10 cellular contexts compared by ENCODE assay signal in genomic region chr9:124279531-124280175, GRCh38. TPM values are rescaled to one million over a fixed set of nuclear protein-coding genes. Genes with fewer than 3 reads are reported as not detected.
A peak's percentile ranks its signal among the peaks of the same experiment; 100 is the strongest.
DNase-seq lines count a peak whose midpoint lies in the region; FAIRE-seq and TF ChIP-seq lines count a peak whose summit lies in the region.
"Had no signal": no experiment of that assay in that cellular context is flagged by ENCODE, and none has a peak within 500 bp of the region (broad histone marks: within the 10 kb centered on the region; RNA-seq: fewer than 3 reads in every experiment).

No MANE protein-coding gene starts in this region.

- no peak overlapping the region for H3K27ac Mint-ChIP-seq in glutamatergic neuron (ENCODE audit: unreplicated experiment)

- TF ChIP-seq CTCF in ascending aorta (IDR thresholded peaks at IDR 0.05), result no peak
- TF ChIP-seq CTCF in GM13976 (IDR thresholded peaks at IDR 0.05; ENCODE audit: borderline replicate concordance, control extremely low read depth, extremely low read depth, insufficient read depth, missing control alignments), result no peak
- TF ChIP-seq CTCF in foreskin fibroblast (IDR thresholded peaks at IDR 0.05; ENCODE audit: low read depth, low read length), result no peak
- no peak for TF ChIP-seq CTCF in glutamatergic neuron (IDR thresholded peaks at IDR 0.05; ENCODE audit: partially characterized antibody, unreplicated experiment)

- H3F3A ChIP-seq in GM23248 (ENCODE audit: insufficient read depth), result 0 out of 2 replicates have a peak, but pooled peaks cover 8% of the 10 kb centered on the region

- H3K4me1 ChIP-seq in GM23248 (ENCODE audit: insufficient read depth) (peaks cover 14% of the 10 kb centered on the region), ascending aorta (peaks cover 23 to 56% of the 10 kb centered on the region in 2 donors), small intestine (ENCODE audit: control insufficient read depth in 2 of 2, insufficient read depth in 1 of 2, low read depth in 1 of 2, low read length in 1 of 2) (peaks cover 7 to 17% of the 10 kb centered on the region in 2 donors)

- H3K4me1 Mint-ChIP-seq in glutamatergic neuron (ENCODE audit: low read depth, unreplicated experiment), result no peaks in the 10 kb centered on the region

- H3K9me2 ChIP-seq in GM23248 (ENCODE audit: insufficient read depth), result no peaks in the 10 kb centered on the region

- H3K36me3 ChIP-seq in GM23248 (ENCODE audit: low read depth) (no peaks in the 10 kb centered on the region), ascending aorta (no peaks in the 10 kb centered on the region), small intestine (ENCODE audit: control insufficient read depth in 2 of 2, insufficient read depth in 2 of 2, low read length in 2 of 2) (no peaks in the 10 kb centered on the region)

- peaks cover 100% of the 10 kb centered on the region for H3K79me2 ChIP-seq in GM23248 (ENCODE audit: insufficient read depth)

- in situ Hi-C loops in GM23248 (cut with MboI) (no loop called here), GM13976 (cut with MboI; ENCODE audit: low sequenced_read_pairs, unreplicated experiment) (no loop called here)

- no peak for FAIRE-seq in small intestine (lab: Jason Lieb, UNC)

- H3K9me3 ChIP-seq in GM23248 (ENCODE audit: low read depth) (no peaks in the 10 kb centered on the region), ascending aorta (no peaks in the 10 kb centered on the region), small intestine (ENCODE audit: control insufficient read depth, low read depth) (no peaks in the 10 kb centered on the region)

- no peaks in the 10 kb centered on the region for H3K36me3 Mint-ChIP-seq in glutamatergic neuron (ENCODE audit: unreplicated experiment)

- H3K4me3 ChIP-seq in GM23248 (no peak overlapping the region), ascending aorta (peak overlapping the region in 1 of 2 donors; percentile 9), small intestine (ENCODE audit: low read depth in 1 of 2, low read length in 2 of 2) (no peak overlapping the region), foreskin fibroblast (ENCODE audit: low read depth in 1 of 2, low read length in 2 of 2) (no peak overlapping the region)

- no peaks in the 10 kb centered on the region for H3K27me3 ChIP-seq in GM23248 (replicated peaks; ENCODE audit: insufficient read depth)
- H3K27me3 ChIP-seq in ascending aorta, result no peaks in the 10 kb centered on the region
- H3K27me3 ChIP-seq in small intestine (ENCODE audit: control insufficient read depth in 2 of 2, insufficient read depth in 2 of 2, low read length in 2 of 2), result no peaks in the 10 kb centered on the region

- no peak overlapping the region for H3K4me3 Mint-ChIP-seq in glutamatergic neuron (ENCODE audit: unreplicated experiment)

- 70 to 71% methylated on average over 11 of the region's 11 CpGs for WGBS in GM23248 (ENCODE audit: low coverage in 1 of 2, low lambda C conversion rate in 2 of 2, missing lambda C conversion rate in 2 of 2), 2 experiments
- WGBS in small intestine, 3 donors, result 41 to 62% (median 60%) methylated on average over 11 of the region's 11 CpGs

- H2AFZ ChIP-seq in GM23248, result no peak overlapping the region

- H3K9me3 Mint-ChIP-seq in glutamatergic neuron (ENCODE audit: unreplicated experiment), result peaks cover 4% of the 10 kb centered on the region

- H3K4me2 ChIP-seq in GM23248 (ENCODE audit: unreplicated experiment), result no peak overlapping the region

- H4K20me1 ChIP-seq in GM23248 (ENCODE audit: insufficient read depth), result peaks cover 11% of the 10 kb centered on the region; the same call in 1 of the 2 replicates

- intact Hi-C loops in ascending aorta (cut with DNase I), result loop anchor here (1.0 to 10.0 kb wide), 3 partner anchors 18 to 1375 kb away; partner anchors contain the start of genes PSMB7 and RC3H2

- H3K27ac ChIP-seq in GM23248, result peak overlapping the region; percentile 61
- H3K27ac ChIP-seq in ascending aorta, result peak overlapping the region; percentile 88 to 93
- peak overlapping the region in 1 of 2 donors; percentile 94 for H3K27ac ChIP-seq in small intestine (ENCODE audit: low read depth in 1 of 2, low read length in 1 of 2)

- DNase-seq in GM23248, result no peak
- DNase-seq in ascending aorta (ENCODE audit: low spot score in 2 of 2), result no peak
- peak; percentile 24 for DNase-seq in kidney glomerular epithelial cell (lab: John Stamatoyannopoulos, UW)
- peak; percentile 58 for DNase-seq in small intestine
- DNase-seq in GM13976 (ENCODE audit: low spot score), result no peak
- DNase-seq in stimulated activated CD4-positive, alpha-beta T cell treated with anti-CD3 and anti-CD28 coated beads, Interleukin-4, amount 100 ng/mL, for 4 hours, result no peak
- DNase-seq in foreskin fibroblast, result no peak
- DNase-seq in glutamatergic neuron, result no peak
- DNase-seq: NCI-H524 treated with DMSO at 0.1 percent for 48 hours, T-helper 2 cell had no signal

- H3K27me3 Mint-ChIP-seq in glutamatergic neuron (ENCODE audit: unreplicated experiment), result peaks cover 3% of the 10 kb centered on the region

- peak overlapping the region; percentile 39; the same call in 1 of the 2 replicates for H3K9ac ChIP-seq in GM23248

RNA-seq across cellular contexts. Expression of gene NEK6, which starts 21.9 kb away (rescaled TPM):
- total RNA-seq in GM23248 (2014; rRNA removed; shearing (Covaris generic)), result 33.0 and 43.7 TPM in 2 replicates
- 69.6 and 69.7 TPM in 2 replicates for polyA plus RNA-seq in GM23248 (2016; fragmentation: Nextera tagmentation; extraction: Ambion mirVana)
- total RNA-seq in ascending aorta, result 6.7 TPM
- polyA plus RNA-seq in small intestine, result 10 to 100 TPM in 2 of 3 donors, 1 to 10 TPM in 1; 9.7 to 28.9 (median 18.3) TPM
- 5.4 TPM for total RNA-seq in glutamatergic neuron (ENCODE audit: unreplicated experiment)

Comparison
In these comparisons a context has a peak if more than half of its experiments do, and no peak if none do; other contexts are left out.
1. DNase-seq: peak in kidney glomerular epithelial cell (single experiment) and small intestine (single experiment); none in GM23248 (single experiment), ascending aorta (0 of 2), GM13976 (single experiment), stimulated activated CD4-positive, alpha-beta T cell treated with anti-CD3 and anti-CD28 coated beads, Interleukin-4, amount 100 ng/mL, for 4 hours (0 of 2), foreskin fibroblast (0 of 2) and glutamatergic neuron (single experiment).